Comparison of ENCODE assay signal across 15 cellular contexts in the genomic region with DNA sequence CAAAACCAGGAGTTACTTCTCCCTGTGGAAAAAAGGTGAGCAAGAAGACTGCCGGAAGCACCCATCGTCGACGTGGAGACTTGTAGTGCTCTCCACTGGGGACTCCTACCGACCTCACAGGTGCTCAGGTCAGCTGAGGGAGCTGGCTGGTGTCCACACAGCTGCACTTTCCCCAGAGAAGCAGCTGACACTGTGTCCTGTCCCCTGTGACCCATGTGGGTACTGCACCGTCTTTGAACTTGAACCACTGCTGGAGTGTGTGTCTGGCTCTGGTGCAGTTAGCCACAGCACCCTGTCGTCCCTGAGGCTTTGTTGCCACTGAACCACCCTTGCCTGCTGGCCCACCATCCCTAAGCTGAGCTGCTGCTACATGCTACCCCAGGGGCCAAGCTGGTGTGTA.
DNase-seq lines count a peak whose midpoint lies in the region; ATAC-seq and TF ChIP-seq lines count a peak whose summit lies in the region.
"Had no signal": no experiment of that assay in that cellular context is flagged by ENCODE, and none has a peak within 500 bp of the region (broad histone marks: within the 10 kb centered on the region; RNA-seq: fewer than 3 reads in every experiment).

No MANE protein-coding gene starts in this region.

- no peak overlapping the region for H3K4me3 Mint-ChIP-seq in stimulated activated effector memory CD8-positive, alpha-beta T cell treated with anti-CD3 and anti-CD28 coated beads, Interleukin-12 subunit alpha, Interleukin-12 subunit beta, amount 100 ng/mL, for 72 hours
- H3K4me3 Mint-ChIP-seq in endothelial cell (ENCODE audit: unreplicated experiment), result no peak overlapping the region
- H3K4me3 Mint-ChIP-seq: B cell; CD4-positive, alpha-beta T cell; GM23338; HFFc6; IgD-negative memory B cell had no signal

- no peaks in the 10 kb centered on the region for H3K36me3 Mint-ChIP-seq in stimulated activated effector memory CD8-positive, alpha-beta T cell treated with anti-CD3 and anti-CD28 coated beads, Interleukin-12 subunit alpha, Interleukin-12 subunit beta, amount 100 ng/mL, for 72 hours
- no peaks in the 10 kb centered on the region for H3K36me3 Mint-ChIP-seq in endothelial cell (ENCODE audit: low read depth, unreplicated experiment)
- H3K36me3 Mint-ChIP-seq: IgD-negative memory B cell had no signal

- H3K27ac Mint-ChIP-seq in stimulated activated effector memory CD8-positive, alpha-beta T cell treated with anti-CD3 and anti-CD28 coated beads, Interleukin-12 subunit alpha, Interleukin-12 subunit beta, amount 100 ng/mL, for 72 hours, result no peak overlapping the region
- no peak overlapping the region for H3K27ac Mint-ChIP-seq in endothelial cell (ENCODE audit: unreplicated experiment)
- H3K27ac Mint-ChIP-seq: B cell; CD4-positive, alpha-beta T cell; GM23338; HFFc6; IgD-negative memory B cell had no signal

- no peak for TF ChIP-seq CTCF in endothelial cell (IDR thresholded peaks at IDR 0.05; ENCODE audit: unreplicated experiment)

- peaks cover 5% of the 10 kb centered on the region for H3K9me3 Mint-ChIP-seq in stimulated activated effector memory CD8-positive, alpha-beta T cell treated with anti-CD3 and anti-CD28 coated beads, Interleukin-12 subunit alpha, Interleukin-12 subunit beta, amount 100 ng/mL, for 72 hours
- no peaks in the 10 kb centered on the region for H3K9me3 Mint-ChIP-seq in endothelial cell (ENCODE audit: unreplicated experiment)
- H3K9me3 Mint-ChIP-seq: CD4-positive, alpha-beta T cell; GM23338 had no signal

- ATAC-seq in stimulated activated effector memory CD8-positive, alpha-beta T cell treated with anti-CD3 and anti-CD28 coated beads, Interleukin-12 subunit alpha, Interleukin-12 subunit beta, amount 100 ng/mL, for 72 hours, result peak; percentile 40
- ATAC-seq: GM23338, HCT116 had no signal

- H3K4me1 Mint-ChIP-seq in stimulated activated effector memory CD8-positive, alpha-beta T cell treated with anti-CD3 and anti-CD28 coated beads, Interleukin-12 subunit alpha, Interleukin-12 subunit beta, amount 100 ng/mL, for 72 hours, result no peaks in the 10 kb centered on the region
- H3K4me1 Mint-ChIP-seq in endothelial cell (ENCODE audit: unreplicated experiment), result no peaks in the 10 kb centered on the region
- H3K4me1 Mint-ChIP-seq: B cell, GM23338, IgD-negative memory B cell had no signal

- peak; percentile 0 for DNase-seq in SHP77 treated with DMSO at 0.1 percent for 48 hours (lab: John Stamatoyannopoulos, UW)
- DNase-seq in SHP77 (lab: John Stamatoyannopoulos, UW), result no peak
- peak; percentile 57 for DNase-seq in RPMI8226
- DNase-seq in stimulated activated effector memory CD8-positive, alpha-beta T cell treated with anti-CD3 and anti-CD28 coated beads, Interleukin-12 subunit alpha, Interleukin-12 subunit beta, amount 100 ng/mL, for 72 hours (ENCODE audit: low spot score in 2 of 2), result no peak
- no peak for DNase-seq in endothelial cell (ENCODE audit: low spot score)
- DNase-seq in caudate nucleus (lab: John Stamatoyannopoulos, UW), result no peak
- DNase-seq: Caco-2; CD4-positive, alpha-beta T cell; H7; HFFc6 had no signal

- no peak overlapping the region for H3K27ac ChIP-seq in caudate nucleus (ENCODE audit: low read depth, low read length)
- H3K27ac ChIP-seq: C4-2B had no signal

- H3K27me3 Mint-ChIP-seq in endothelial cell (ENCODE audit: unreplicated experiment), result no peaks in the 10 kb centered on the region
- H3K27me3 Mint-ChIP-seq: B cell had no signal

Comparison
In these comparisons a context has a peak if more than half of its experiments do, and no peak if none do; other contexts are left out.
1. DNase-seq: peak in SHP77 treated with DMSO at 0.1 percent for 48 hours (single experiment) and RPMI8226 (single experiment); none in SHP77 (0 of 2), stimulated activated effector memory CD8-positive, alpha-beta T cell treated with anti-CD3 and anti-CD28 coated beads, Interleukin-12 subunit alpha, Interleukin-12 subunit beta, amount 100 ng/mL, for 72 hours (0 of 2), endothelial cell (single experiment) and caudate nucleus (0 of 61).